ENCODE assay signal across 14 cellular contexts in genomic region chr11:69437001-69437875, GRCh38. TPM values are rescaled to one million over a fixed set of nuclear protein-coding genes. Genes with fewer than 3 reads are reported as not detected.
DNase-seq lines count a peak whose midpoint lies in the region; ATAC-seq, FAIRE-seq and TF ChIP-seq lines count a peak whose summit lies in the region.
"Had no signal": no experiment of that assay in that cellular context is flagged by ENCODE, and none has a peak within 500 bp of the region (broad histone marks: within the 10 kb centered on the region; RNA-seq: fewer than 3 reads in every experiment).

No MANE protein-coding gene starts in this region.

- H2BK5ac ChIP-seq in mesenchymal stem cell (ENCODE audit: low read depth, low read length, poor library complexity, severe bottlenecking), result peak overlapping the region; percentile 35

- H3K9ac ChIP-seq in mesenchymal stem cell (ENCODE audit: low read length), result no peak overlapping the region

- H3K36me3 ChIP-seq in right atrium auricular region, result no peaks in the 10 kb centered on the region
- no peaks in the 10 kb centered on the region for H3K36me3 ChIP-seq in bronchial epithelial cell (ENCODE audit: control insufficient read depth, insufficient read depth, low read length)
- peaks cover 0 to 3% of the 10 kb centered on the region in 2 experiments for H3K36me3 ChIP-seq in mesenchymal stem cell (ENCODE audit: control insufficient read depth in 1 of 2, insufficient read depth in 2 of 2, low read depth in 1 of 2, low read length in 2 of 2)
- no peaks in the 10 kb centered on the region for H3K36me3 ChIP-seq in aorta (ENCODE audit: control insufficient read depth in 1 of 2, insufficient read depth in 2 of 2, low read length in 1 of 2)
- H3K36me3 ChIP-seq: uterus had no signal

- peak overlapping the region; percentile 71 for H2BK120ac ChIP-seq in mesenchymal stem cell (ENCODE audit: low read depth, low read length)

- H2AFZ ChIP-seq in mesenchymal stem cell (ENCODE audit: low read depth, low read length), result peak overlapping the region; percentile 10

- peak overlapping the region; percentile 87 for H2AK5ac ChIP-seq in mesenchymal stem cell (ENCODE audit: low read length, severe bottlenecking)

- H3K4ac ChIP-seq in mesenchymal stem cell (ENCODE audit: low read depth in 1 of 2, low read length in 2 of 2), result peak overlapping the region; percentile 24 to 49

- TF ChIP-seq CTCF in right atrium auricular region (IDR thresholded peaks at IDR 0.05) (no peak), bronchial epithelial cell (IDR thresholded peaks at IDR 0.05; ENCODE audit: insufficient read depth, low read length, severe bottlenecking) (peak; percentile 29)

- peak overlapping the region; percentile 30 to 89 for H3K18ac ChIP-seq in mesenchymal stem cell (ENCODE audit: low read depth in 1 of 2, low read length in 2 of 2)

- peak overlapping the region; percentile 93 for H4K91ac ChIP-seq in mesenchymal stem cell (ENCODE audit: low read length)

- no peak overlapping the region for H3K23ac ChIP-seq in mesenchymal stem cell (ENCODE audit: low read length in 2 of 2)

- intact Hi-C loops in Right ventricle myocardium inferior (cut with DNase I), result no loop called here
- intact Hi-C loops in aorta (cut with DNase I), result no loop called here

- H3K79me1 ChIP-seq in mesenchymal stem cell (replicated peaks; ENCODE audit: low read length, poor library complexity, severe bottlenecking), result no peaks in the 10 kb centered on the region

- peaks cover 0 to under 1% of the 10 kb centered on the region in 2 donors for H3K4me1 ChIP-seq in right atrium auricular region
- peaks cover 23% of the 10 kb centered on the region for H3K4me1 ChIP-seq in mesenchymal stem cell (ENCODE audit: control insufficient read depth, insufficient read depth, low read depth, low read length)
- H3K4me1 ChIP-seq in aorta (ENCODE audit: control insufficient read depth in 1 of 2, insufficient read depth in 2 of 2, low read length in 2 of 2), result no peaks in the 10 kb centered on the region
- H3K4me1 ChIP-seq: uterus had no signal

- FAIRE-seq in bronchial epithelial cell (lab: Jason Lieb, UNC), result no peak

- H3K4me2 ChIP-seq in mesenchymal stem cell (ENCODE audit: low read length, poor library complexity, severe bottlenecking), result no peak overlapping the region

- ATAC-seq in Right ventricle myocardium inferior, result peak; percentile 24
- ATAC-seq in aorta (ENCODE audit: low FRiP score), result no peak

- WGBS in mesenchymal stem cell, result 51% methylated on average over 14 of the region's 15 CpGs
- WGBS in aorta, 2 donors, result 79 to 87% methylated on average over 15 of the region's 15 CpGs

- H3K27me3 ChIP-seq in right atrium auricular region, result no peaks in the 10 kb centered on the region
- no peaks in the 10 kb centered on the region for H3K27me3 ChIP-seq in bronchial epithelial cell (ENCODE audit: control insufficient read depth, insufficient read depth, low read length)
- no peaks in the 10 kb centered on the region for H3K27me3 ChIP-seq in mesenchymal stem cell (ENCODE audit: control insufficient read depth in 1 of 2, insufficient read depth in 1 of 2, low read length in 2 of 2)
- no peaks in the 10 kb centered on the region for H3K27me3 ChIP-seq in aorta (ENCODE audit: control insufficient read depth in 1 of 2, insufficient read depth in 2 of 2, low read length in 1 of 2)
- H3K27me3 ChIP-seq: uterus had no signal

- peak overlapping the region in 1 of 2 experiments; percentile 87 for H3K14ac ChIP-seq in mesenchymal stem cell (ENCODE audit: low read length in 2 of 2)

- no peak for DNase-seq in Right ventricle myocardium inferior (ENCODE audit: missing footprints)
- DNase-seq in right atrium auricular region (ENCODE audit: low spot score), result no peak
- peak; percentile 75 for DNase-seq in bronchial epithelial cell (ENCODE audit: low read depth)
- DNase-seq in mesenchymal stem cell, result peak; percentile 29
- peak; percentile 37 to 70 for DNase-seq in aorta
- DNase-seq in activated effector memory CD4-positive, alpha-beta T cell treated with anti-CD3 and anti-CD28 coated beads, Interleukin-2, amount 50 U/mL, for 16 hours, result no peak
- DNase-seq in SHP77 (lab: John Stamatoyannopoulos, UW), result no peak
- DNase-seq in C1 segment of cervical spinal cord (lab: John Stamatoyannopoulos, UW), result no peak
- DNase-seq: NCI-H748 treated with DMSO at 0.1 percent for 48 hours, uterus had no signal

- H3K27ac ChIP-seq in right atrium auricular region (no peak overlapping the region), mesenchymal stem cell (ENCODE audit: low read length, poor library complexity, severe bottlenecking) (peak overlapping the region; percentile 30), aorta (ENCODE audit: low read depth in 1 of 2, low read length in 2 of 2) (no peak overlapping the region)
- H3K27ac ChIP-seq: uterus had no signal

- peak overlapping the region; percentile 83 for H4K8ac ChIP-seq in mesenchymal stem cell (ENCODE audit: low read length)

- H3K9me3 ChIP-seq in right atrium auricular region, result no peaks in the 10 kb centered on the region
- no peaks in the 10 kb centered on the region for H3K9me3 ChIP-seq in mesenchymal stem cell (ENCODE audit: control insufficient read depth, low read length)
- H3K9me3 ChIP-seq in aorta (ENCODE audit: control insufficient read depth, low read length), result no peaks in the 10 kb centered on the region
- H3K9me3 ChIP-seq: uterus had no signal

- peak overlapping the region; percentile 84 for H2BK15ac ChIP-seq in mesenchymal stem cell (ENCODE audit: low read depth, poor library complexity, severe bottlenecking)

- no peak overlapping the region for H3K4me3 ChIP-seq in right atrium auricular region
- H3K4me3 ChIP-seq in bronchial epithelial cell (ENCODE audit: low read depth, low read length), result no peak overlapping the region
- H3K4me3 ChIP-seq in mesenchymal stem cell (ENCODE audit: insufficient read depth in 1 of 2, low read depth in 1 of 2, low read length in 2 of 2), result no peak overlapping the region
- no peak overlapping the region for H3K4me3 ChIP-seq in aorta (ENCODE audit: low read length in 2 of 2)
- H3K4me3 ChIP-seq: uterus had no signal

- peak overlapping the region; percentile 79 to 83 for H2BK12ac ChIP-seq in mesenchymal stem cell (ENCODE audit: low read length in 2 of 2)

RNA-seq across cellular contexts. Expression of gene LINC01488, which starts 44.2 kb away (rescaled TPM):
- total RNA-seq in Right ventricle myocardium inferior, result 0.08 TPM
- total RNA-seq in right atrium auricular region, result not detected
- not detected in 2 replicates for total RNA-seq in bronchial epithelial cell
- polyA plus RNA-seq in mesenchymal stem cell (2013, experiment 1 of 2), result not detected
- not detected for polyA plus RNA-seq in mesenchymal stem cell (2013, experiment 2 of 2)
- total RNA-seq in aorta, result not detected
- not detected for polyA plus RNA-seq in aorta
- total RNA-seq: A673; activated CD8-positive, alpha-beta memory T cell treated with anti-CD3 and anti-CD28 coated beads for 36 hours; omental fat pad; T-helper 2 cell treated with Interferon-gamma antibody and Interleukin-4, amounts not matched to agents 100 ng/mL and 5 ng/mL, for 36 hours; uterus had no signal

Comparison
In these comparisons a context has a peak if more than half of its experiments do, and no peak if none do; other contexts are left out.
1. DNase-seq: peak in bronchial epithelial cell (single experiment), mesenchymal stem cell (single experiment) and aorta (2 of 2); none in Right ventricle myocardium inferior (single experiment), right atrium auricular region (single experiment), activated effector memory CD4-positive, alpha-beta T cell treated with anti-CD3 and anti-CD28 coated beads, Interleukin-2, amount 50 U/mL, for 16 hours (single experiment), SHP77 (0 of 2) and C1 segment of cervical spinal cord (0 of 14).